ENCODE assay signal across 3 cellular contexts in genomic region chr9:105264380-105264779, GRCh38.
A peak's percentile ranks its signal among the peaks of the same experiment; 100 is the strongest.
TF ChIP-seq lines count a peak whose summit lies in the region.

No MANE protein-coding gene starts in this region.

TF ChIP-seq in SK-N-SH, 30 proteins besides CTCF, POLR2A, EP300 and RAD21:
- no peak for TF ChIP-seq PBX3 (IDR thresholded peaks at IDR 0.05)
- no peak for TF ChIP-seq GABPA (IDR thresholded peaks at IDR 0.05; ENCODE audit: low read depth)

TF ChIP-seq in SK-N-SH treated with all-trans-retinoic acid at 6 μM for 48 hours, 23 proteins besides CTCF, POLR2A, EP300 and RAD21:
- no peak for TF ChIP-seq RARB (CRISPR knock-in tag; IDR thresholded peaks at IDR 0.05)
- TF ChIP-seq OSR1 (CRISPR knock-in tag; IDR thresholded peaks at IDR 0.05) = no peak
- no peak for TF ChIP-seq TCF4 (CRISPR knock-in tag; IDR thresholded peaks at IDR 0.05; ENCODE audit: borderline replicate concordance)
- no peak for TF ChIP-seq ZFP3 (CRISPR knock-in tag; IDR thresholded peaks at IDR 0.05)
- no peak for TF ChIP-seq TSHZ2 (CRISPR knock-in tag; IDR thresholded peaks at IDR 0.05)
- TF ChIP-seq ESRRG (CRISPR knock-in tag; IDR thresholded peaks at IDR 0.05) = no peak

TF ChIP-seq in HepG2, 621 proteins besides CTCF, POLR2A, EP300 and RAD21:
- TF ChIP-seq FOSL2 (CRISPR knock-in tag; IDR thresholded peaks at IDR 0.05) = 0 out of 2 replicates have a peak, but pooled peaks have one; percentile 8
- TF ChIP-seq ZNF124 (CRISPR knock-in tag; IDR thresholded peaks at IDR 0.05) = no peak
